Comparison of ENCODE assay signal across 8 cellular contexts in the genomic region with DNA sequence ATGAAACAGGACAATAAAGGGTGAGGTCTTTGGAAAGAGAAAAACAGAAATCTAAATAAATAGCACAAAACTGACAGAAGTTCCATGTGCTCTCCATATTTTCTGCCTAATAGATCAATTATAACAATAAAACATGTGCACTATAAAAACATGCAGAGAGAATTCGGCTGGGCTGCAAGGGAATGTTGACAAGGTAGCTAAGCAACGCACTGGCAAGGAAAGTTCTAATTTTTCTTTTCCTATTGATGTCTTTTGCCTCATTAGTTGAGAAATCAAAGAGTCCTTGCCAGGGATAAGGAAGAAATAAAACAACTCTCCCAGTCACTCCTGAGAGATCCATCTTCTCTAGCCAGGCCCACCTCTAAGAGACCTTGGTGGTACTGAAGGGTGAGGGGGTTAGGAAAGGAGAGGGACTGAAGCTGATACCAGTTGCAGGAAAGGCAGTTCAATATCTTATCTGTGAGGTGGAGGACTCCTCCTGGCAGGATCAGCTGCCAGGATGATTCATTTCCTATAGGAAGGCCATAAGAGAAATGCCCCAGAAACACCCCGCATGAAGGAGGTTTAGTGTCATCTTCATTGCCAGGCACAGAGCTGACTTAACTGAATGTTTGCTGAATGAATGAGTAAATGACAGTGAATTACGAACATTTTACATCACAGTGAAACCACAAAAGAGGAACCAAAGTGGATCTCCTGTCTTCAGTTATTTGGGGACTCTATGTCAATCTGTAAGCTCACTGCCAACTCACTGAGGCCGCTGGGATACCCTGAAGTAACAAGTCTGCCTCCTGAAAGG.
DNase-seq lines count a peak whose midpoint lies in the region; ATAC-seq and TF ChIP-seq lines count a peak whose summit lies in the region.

No MANE protein-coding gene starts in this region.

- ATAC-seq in heart left ventricle (peak; percentile 45 to 68 (median 53)), HG03066 (IDR thresholded peaks at IDR 0.05; ENCODE audit: low read depth, unreplicated experiment) (peak; percentile 85), SK-N-SH treated with all-trans-retinoic acid at 6 μM for 48 hours (peak; percentile 85)

- no peak overlapping the region for H3K4me3 ChIP-seq in heart left ventricle
- H3K4me3 ChIP-seq in left ventricle myocardium inferior: no peak overlapping the region

- H3K36me3 ChIP-seq in heart left ventricle (peaks cover 0 to 1% (median 0%) of the 10 kb centered on the region in 9 donors), left ventricle myocardium inferior (peaks cover 3% of the 10 kb centered on the region)

- H3K9me3 ChIP-seq in heart left ventricle: no peaks in the 10 kb centered on the region
- H3K9me3 ChIP-seq in left ventricle myocardium inferior (replicated peaks): no peaks in the 10 kb centered on the region

- 57 to 69% (median 64%) methylated on average over 5 of the region's 5 CpGs for WGBS in heart left ventricle, 4 donors

- TF ChIP-seq POLR2A in heart left ventricle (IDR thresholded peaks at IDR 0.05): no peak

- H3K27ac ChIP-seq in heart left ventricle (no peak overlapping the region), left ventricle myocardium inferior (replicated peaks) (no peak overlapping the region)

- H3K4me1 ChIP-seq in heart left ventricle (peaks cover 0 to 31% (median 13%) of the 10 kb centered on the region in 12 donors), left ventricle myocardium inferior (peaks cover 49% of the 10 kb centered on the region)

- intact Hi-C loops in heart left ventricle (cut with DNase I): loop anchor here in 1 of 10 donors (10.0 kb wide), 1 partner anchor 46 kb away; no protein-coding TSS in a partner anchor
- intact Hi-C loops in left ventricle myocardium inferior (cut with micrococcal nuclease): no loop called here

- DNase-seq in heart left ventricle: peak in 1 of 5 donors; percentile 38
- no peak for DNase-seq in left ventricle myocardium inferior
- DNase-seq in medulla oblongata (ENCODE audit: extremely low spot score): peak; percentile 67
- no peak for DNase-seq in NCI-H1694 treated with DMSO at 0.1 percent for 48 hours (lab: John Stamatoyannopoulos, UW)
- no peak for DNase-seq in inferior parietal cortex (ENCODE audit: extremely low spot score)
- DNase-seq in NCI-H2081 (lab: John Stamatoyannopoulos, UW): no peak

- no peaks in the 10 kb centered on the region for H3K27me3 ChIP-seq in heart left ventricle
- H3K27me3 ChIP-seq in left ventricle myocardium inferior (ENCODE audit: low read depth): no peaks in the 10 kb centered on the region

- no peak for TF ChIP-seq CTCF in heart left ventricle (IDR thresholded peaks at IDR 0.05)
- no peak for TF ChIP-seq CTCF in left ventricle myocardium inferior (IDR thresholded peaks at IDR 0.05; ENCODE audit: borderline replicate concordance)

TF ChIP-seq in SK-N-SH treated with all-trans-retinoic acid at 6 μM for 48 hours, 23 proteins besides CTCF, POLR2A, EP300 and RAD21:
- TF ChIP-seq TCF4 (CRISPR knock-in tag; IDR thresholded peaks at IDR 0.05; ENCODE audit: borderline replicate concordance): no peak
- TF ChIP-seq TOX (CRISPR knock-in tag; IDR thresholded peaks at IDR 0.05; ENCODE audit: borderline replicate concordance): peak; percentile 39; the same call in 1 of the 2 replicates
